ENCODE assay signal across 24 cellular contexts in the genomic region with DNA sequence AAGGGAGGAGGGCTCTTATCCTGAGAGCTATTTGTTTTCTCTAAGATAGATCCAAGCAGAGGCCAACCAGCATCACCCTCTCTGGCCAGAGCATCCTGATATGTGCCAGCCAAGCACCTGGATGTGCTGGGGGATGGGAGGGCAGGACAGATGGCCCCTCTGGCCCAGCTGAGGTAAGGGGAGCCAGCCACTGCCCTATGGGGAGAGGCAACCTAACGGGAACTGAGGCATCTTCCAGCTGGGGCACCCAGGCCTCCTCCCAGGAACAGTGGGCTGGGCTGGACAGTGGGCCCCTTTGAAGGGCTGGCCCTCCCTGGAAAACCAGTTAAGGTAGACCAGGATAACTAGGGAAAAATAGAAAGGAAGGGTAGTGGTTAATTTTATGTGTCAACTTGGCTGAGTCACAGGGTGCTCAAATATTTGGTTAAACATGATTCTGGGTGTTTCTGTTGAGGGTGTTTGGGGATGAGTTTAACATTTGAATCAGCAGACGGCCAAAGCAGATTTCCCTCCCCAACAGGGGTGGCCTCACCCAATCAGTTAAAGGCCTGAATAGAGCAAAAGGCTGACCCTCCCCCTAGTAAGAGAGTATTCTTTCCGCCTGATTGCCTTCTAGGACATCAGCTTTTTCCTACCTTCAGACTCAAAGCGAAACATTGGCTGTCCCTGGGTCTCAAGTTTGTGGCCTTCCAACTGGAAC.
"Had no signal": no experiment of that assay in that cellular context is flagged by ENCODE, and none has a peak within 500 bp of the region (broad histone marks: within the 10 kb centered on the region; RNA-seq: fewer than 3 reads in every experiment).

No MANE protein-coding gene starts in this region.

- H3K27ac Mint-ChIP-seq: activated CD4-positive, alpha-beta memory T cell treated with anti-CD3 and anti-CD28 coated beads, Interleukin-2, amount 10 ng/mL, durations not matched to agents 7 days and 5 days; activated CD4-positive, alpha-beta T cell treated with anti-CD3 and anti-CD28 coated beads, Interleukin-2, amount 10 ng/mL, durations not matched to agents 24 days and 14 days; activated naive CD4-positive, alpha-beta T cell treated with anti-CD3 and anti-CD28 coated beads, Interleukin-2, amount 50 U/mL, for 72 hours; activated T-helper 17 cell treated with anti-CD3 and anti-CD28 coated beads, Interleukin-2, amount 50 U/mL, for 72 hours; stimulated activated memory B cell treated with anti-CD40 and anti-IgM and Interleukin-4, amounts not matched to agents 10 μg/mL and 1 μg/mL and 100 μg/mL, for 72 hours had no signal

- H3K4me3 Mint-ChIP-seq: activated CD4-positive, alpha-beta memory T cell treated with anti-CD3 and anti-CD28 coated beads, Interleukin-2, amount 10 ng/mL, durations not matched to agents 7 days and 5 days; activated CD4-positive, alpha-beta T cell treated with anti-CD3 and anti-CD28 coated beads, Interleukin-2, amount 10 ng/mL, durations not matched to agents 24 days and 14 days; activated T-helper 17 cell treated with anti-CD3 and anti-CD28 coated beads, Interleukin-2, amount 50 U/mL, for 72 hours; brain; naive B cell; neural crest cell; stimulated activated memory B cell treated with anti-CD40 and anti-IgM and Interleukin-4, amounts not matched to agents 10 μg/mL and 1 μg/mL and 100 μg/mL, for 72 hours had no signal

- H3K27ac ChIP-seq: esophagus squamous epithelium, gastroesophageal sphincter, heart right ventricle, lower lobe of right lung, sigmoid colon, thoracic aorta, upper lobe of left lung had no signal

- H3K9me3 ChIP-seq: esophagus squamous epithelium, gastroesophageal sphincter, heart right ventricle, lower lobe of right lung, mucosa of descending colon, sigmoid colon, thoracic aorta, upper lobe of left lung had no signal

- DNase-seq: activated CD4-positive, alpha-beta memory T cell treated with anti-CD3 and anti-CD28 coated beads, Interleukin-2, amount 10 ng/mL, durations not matched to agents 7 days and 5 days; activated CD4-positive, alpha-beta T cell treated with anti-CD3 and anti-CD28 coated beads, Interleukin-2, amount 10 ng/mL, durations not matched to agents 24 days and 14 days; activated T-cell treated with anti-CD3 and anti-CD28 coated beads, Interleukin-2, amount 50 U/mL, for 1 hour; aorta; caudate nucleus; dermis blood vessel endothelial cell; effector memory CD4-positive, alpha-beta T cell; esophagus squamous epithelium; heart right ventricle; lower lobe of right lung; mesendoderm; mucosa of descending colon; naive B cell; sigmoid colon; stimulated activated CD4-positive, alpha-beta T cell treated with anti-CD3 and anti-CD28 coated beads, Interleukin-15, amount 100 ng/mL, for 24 hours; upper lobe of left lung had no signal

- H3K4me3 ChIP-seq: esophagus squamous epithelium, gastroesophageal sphincter, heart right ventricle, lower lobe of right lung, mucosa of descending colon, sigmoid colon, smooth muscle cell, thoracic aorta, upper lobe of left lung had no signal

- H3K4me2 ChIP-seq: smooth muscle cell had no signal

- H3K36me3 Mint-ChIP-seq: activated naive CD4-positive, alpha-beta T cell treated with anti-CD3 and anti-CD28 coated beads, Interleukin-2, amount 50 U/mL, for 72 hours; brain; naive B cell; stimulated activated memory B cell treated with anti-CD40 and anti-IgM and Interleukin-4, amounts not matched to agents 10 μg/mL and 1 μg/mL and 100 μg/mL, for 72 hours had no signal

- H3K4me1 Mint-ChIP-seq: activated CD4-positive, alpha-beta memory T cell treated with anti-CD3 and anti-CD28 coated beads, Interleukin-2, amount 10 ng/mL, durations not matched to agents 7 days and 5 days; activated CD4-positive, alpha-beta T cell treated with anti-CD3 and anti-CD28 coated beads, Interleukin-2, amount 10 ng/mL, durations not matched to agents 24 days and 14 days; activated T-helper 17 cell treated with anti-CD3 and anti-CD28 coated beads, Interleukin-2, amount 50 U/mL, for 72 hours; stimulated activated memory B cell treated with anti-CD40 and anti-IgM and Interleukin-4, amounts not matched to agents 10 μg/mL and 1 μg/mL and 100 μg/mL, for 72 hours had no signal

- H3K9me3 Mint-ChIP-seq: activated CD4-positive, alpha-beta memory T cell treated with anti-CD3 and anti-CD28 coated beads, Interleukin-2, amount 10 ng/mL, durations not matched to agents 7 days and 5 days; activated CD4-positive, alpha-beta T cell treated with anti-CD3 and anti-CD28 coated beads, Interleukin-2, amount 10 ng/mL, durations not matched to agents 24 days and 14 days; activated naive CD4-positive, alpha-beta T cell treated with anti-CD3 and anti-CD28 coated beads, Interleukin-2, amount 50 U/mL, for 72 hours; activated T-helper 17 cell treated with anti-CD3 and anti-CD28 coated beads, Interleukin-2, amount 50 U/mL, for 72 hours; neural crest cell; stimulated activated memory B cell treated with anti-CD40 and anti-IgM and Interleukin-4, amounts not matched to agents 10 μg/mL and 1 μg/mL and 100 μg/mL, for 72 hours had no signal

- H3K36me3 ChIP-seq: esophagus squamous epithelium, gastroesophageal sphincter, heart right ventricle, lower lobe of right lung, sigmoid colon, thoracic aorta, upper lobe of left lung had no signal

- H3K27me3 Mint-ChIP-seq: activated CD4-positive, alpha-beta memory T cell treated with anti-CD3 and anti-CD28 coated beads, Interleukin-2, amount 10 ng/mL, durations not matched to agents 7 days and 5 days; activated CD4-positive, alpha-beta T cell treated with anti-CD3 and anti-CD28 coated beads, Interleukin-2, amount 10 ng/mL, durations not matched to agents 24 days and 14 days had no signal

- H3K27me3 ChIP-seq: gastroesophageal sphincter, upper lobe of left lung had no signal
